In the genomic region with DNA sequence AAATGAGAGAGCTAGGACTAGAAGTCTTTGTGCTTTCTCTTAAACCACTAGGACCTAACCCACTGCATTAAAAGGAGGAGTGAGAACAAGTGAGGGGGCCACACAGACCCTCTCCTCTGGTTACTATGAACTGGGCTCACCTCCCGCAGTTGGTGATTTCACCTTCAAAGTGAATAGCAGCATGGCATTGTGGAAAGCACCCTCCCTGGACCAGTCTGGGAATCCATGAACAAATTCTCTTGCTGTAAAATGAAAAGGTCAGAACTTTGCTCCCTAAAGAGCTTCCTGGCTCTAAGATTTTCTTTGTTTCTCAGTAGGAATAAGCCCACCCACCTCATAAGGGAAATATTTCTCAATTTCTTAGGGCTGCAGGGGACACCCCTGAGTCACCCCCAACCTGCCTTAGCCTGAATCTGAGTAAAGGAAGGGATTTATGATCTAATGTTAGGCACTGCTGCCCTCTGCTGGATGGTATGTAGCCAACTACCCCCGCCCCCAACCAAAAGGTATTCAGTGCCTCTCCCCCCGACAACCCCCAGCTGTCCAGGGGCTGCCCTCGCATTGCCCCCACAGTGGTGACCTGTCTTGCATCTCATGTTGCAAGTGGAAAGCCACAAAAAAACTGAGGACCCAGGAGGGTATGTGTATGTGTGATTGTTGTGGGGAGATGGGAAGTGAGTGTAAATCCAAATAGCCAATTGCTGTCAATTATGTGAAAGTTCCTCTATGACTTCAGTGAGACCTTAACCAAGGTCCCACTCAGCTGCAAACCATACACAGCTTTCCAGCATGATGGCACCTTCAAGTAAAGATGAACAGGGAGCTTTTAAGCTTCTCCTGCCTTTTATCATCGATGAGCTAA, we compare ENCODE assay signal across 8 cellular contexts.
DNase-seq lines count a peak whose midpoint lies in the region; TF ChIP-seq lines count a peak whose summit lies in the region.

No MANE protein-coding gene starts in this region.

- no peaks in the 10 kb centered on the region for H3K9me3 Mint-ChIP-seq in glutamatergic neuron (ENCODE audit: unreplicated experiment)

- no peak overlapping the region for H3K9ac ChIP-seq in OCI-LY1 (ENCODE audit: low read length)

- WGBS in prostate gland: 38% methylated on average over 5 of the region's 5 CpGs

- no peak overlapping the region for H3K27ac ChIP-seq in OCI-LY1 (ENCODE audit: low read depth, low read length, poor library complexity, severe bottlenecking)
- no peak overlapping the region for H3K27ac ChIP-seq in prostate gland

- no peaks in the 10 kb centered on the region for H3K79me2 ChIP-seq in OCI-LY1 (ENCODE audit: insufficient read depth, low read length)

- intact Hi-C loops in prostate gland (cut with DNase I): loop anchor here (5.0 to 10.0 kb wide), 3 partner anchors 57 to 710 kb away; no protein-coding TSS in a partner anchor

- peak; percentile 58 for DNase-seq in ACHN
- peak; percentile 38 for DNase-seq in GM13977 (ENCODE audit: low spot score)
- peak; percentile 19 for DNase-seq in HuH-7 (ENCODE audit: low spot score)
- DNase-seq in activated gamma-delta T cell treated with anti-CD3 and anti-CD28 coated beads, Interleukin-2, amount 50 U/mL, for 16 hours (ENCODE audit: low read depth): peak; percentile 7
- peak; percentile 60 for DNase-seq in glutamatergic neuron
- peak; percentile 38 for DNase-seq in prostate gland (ENCODE audit: low spot score)
- no peak for DNase-seq in NCI-H526 treated with DMSO at 0.1 percent for 48 hours (lab: John Stamatoyannopoulos, UW)

- H3K36me3 Mint-ChIP-seq in glutamatergic neuron (ENCODE audit: unreplicated experiment): no peaks in the 10 kb centered on the region

- no peaks in the 10 kb centered on the region for H3K27me3 Mint-ChIP-seq in glutamatergic neuron (ENCODE audit: unreplicated experiment)

- no peaks in the 10 kb centered on the region for H4K20me1 ChIP-seq in OCI-LY1 (ENCODE audit: insufficient read depth, low read length)

- TF ChIP-seq CTCF in GM13977 (IDR thresholded peaks at IDR 0.05; ENCODE audit: extremely low read depth, insufficient read depth, missing control alignments) (peak; percentile 71), OCI-LY1 (IDR thresholded peaks at IDR 0.05; ENCODE audit: low read length) (peak; percentile 86), glutamatergic neuron (IDR thresholded peaks at IDR 0.05; ENCODE audit: partially characterized antibody, unreplicated experiment) (peak; percentile 84), prostate gland (IDR thresholded peaks at IDR 0.05) (peak; percentile 48 to 69 (median 60))

- no peak overlapping the region for H3K4me2 ChIP-seq in OCI-LY1 (ENCODE audit: low read length)

- no peaks in the 10 kb centered on the region for H3K36me3 ChIP-seq in OCI-LY1 (ENCODE audit: insufficient read depth, low read length)
- H3K36me3 ChIP-seq in prostate gland: no peaks in the 10 kb centered on the region

- no peak overlapping the region for H3K4me3 Mint-ChIP-seq in glutamatergic neuron (ENCODE audit: unreplicated experiment)

- no peak for TF ChIP-seq POLR2A in prostate gland (IDR thresholded peaks at IDR 0.05)

- H3K4me1 ChIP-seq in OCI-LY1 (ENCODE audit: insufficient read depth, low read length, severe bottlenecking) (no peaks in the 10 kb centered on the region), prostate gland (replicated peaks) (no peaks in the 10 kb centered on the region)

- H3K27me3 ChIP-seq in OCI-LY1 (ENCODE audit: insufficient read depth, low read length) (no peaks in the 10 kb centered on the region), prostate gland (replicated peaks; ENCODE audit: insufficient read depth) (no peaks in the 10 kb centered on the region)

- peaks cover 6% of the 10 kb centered on the region for H3K4me1 Mint-ChIP-seq in glutamatergic neuron (ENCODE audit: low read depth, unreplicated experiment)

- no peak overlapping the region for H2AFZ ChIP-seq in OCI-LY1 (ENCODE audit: low read length)

- H3K4me3 ChIP-seq in OCI-LY1 (ENCODE audit: low read depth, low read length, poor library complexity, severe bottlenecking): no peak overlapping the region
- no peak overlapping the region for H3K4me3 ChIP-seq in prostate gland

- in situ Hi-C loops in ACHN (cut with HindIII; ENCODE audit: low pct_ligation_motif_present, low pct_unique_long_range_greater_than_20kb, low sequenced_read_pairs): no loop called here
- in situ Hi-C loops in GM13977 (cut with MboI; ENCODE audit: low pct_unique_long_range_greater_than_20kb, low sequenced_read_pairs, unreplicated experiment): loop anchor here (25.0 kb wide), 2 partner anchors 1247 to 1772 kb away; no protein-coding TSS in a partner anchor

- H3K9me2 ChIP-seq in OCI-LY1 (ENCODE audit: low read depth, low read length): no peaks in the 10 kb centered on the region

- no peaks in the 10 kb centered on the region for H3F3A ChIP-seq in OCI-LY1 (ENCODE audit: insufficient read depth, low read length)

- no peak overlapping the region for H3K27ac Mint-ChIP-seq in glutamatergic neuron (ENCODE audit: unreplicated experiment)

- H3K9me3 ChIP-seq in OCI-LY1 (ENCODE audit: low read length): no peaks in the 10 kb centered on the region
- H3K9me3 ChIP-seq in prostate gland: no peaks in the 10 kb centered on the region
